ENCODE assay signal across 24 cellular contexts in the genomic region with DNA sequence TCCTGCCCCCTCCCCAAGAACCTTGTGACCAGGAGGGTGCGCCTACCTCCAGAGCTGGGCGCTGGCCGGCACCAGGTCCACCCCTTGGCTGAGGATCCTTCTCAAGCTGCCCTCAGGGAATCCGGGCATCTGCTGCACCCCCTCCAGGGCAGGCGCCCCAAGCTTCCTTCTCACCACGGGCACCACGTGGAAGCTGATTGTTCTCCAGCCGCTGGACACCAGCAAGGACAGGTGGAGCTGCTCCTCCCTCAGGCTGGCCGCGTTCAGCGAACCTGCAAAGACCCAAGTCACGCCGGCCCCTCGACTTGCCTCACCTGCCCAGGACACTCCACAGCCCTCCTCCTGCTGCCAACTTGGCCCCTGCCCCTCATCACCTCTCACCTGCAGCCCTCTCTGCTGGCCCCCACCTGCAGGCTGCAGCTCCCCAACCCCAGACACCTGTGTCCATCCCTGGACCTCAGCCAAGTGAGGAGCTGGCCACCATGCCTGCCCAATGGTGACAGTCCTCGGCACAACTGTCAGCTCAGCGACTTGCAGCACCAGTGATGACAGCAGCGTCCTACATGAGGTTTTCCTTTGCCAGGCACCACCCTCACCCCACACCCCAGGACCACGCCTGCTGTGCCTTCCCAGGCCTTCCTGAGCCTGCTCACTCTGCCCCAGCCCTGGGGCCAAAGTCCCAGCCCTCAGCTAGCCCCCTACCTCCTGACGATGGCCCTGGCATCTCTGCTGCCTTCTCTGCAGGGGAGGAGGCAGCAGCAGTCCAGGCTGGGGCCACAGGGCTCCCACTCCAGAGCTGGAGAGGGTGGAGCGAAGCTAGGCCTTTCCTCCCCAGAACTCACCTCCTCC. TPM values are rescaled to one million over a fixed set of nuclear protein-coding genes. Genes with fewer than 3 reads are reported as not detected.
DNase-seq lines count a peak whose midpoint lies in the region; ATAC-seq lines count a peak whose summit lies in the region.
"Had no signal": no experiment of that assay in that cellular context is flagged by ENCODE, and none has a peak within 500 bp of the region (broad histone marks: within the 10 kb centered on the region; RNA-seq: fewer than 3 reads in every experiment).

No MANE protein-coding gene starts in this region.

- no peak overlapping the region for H2AFZ ChIP-seq in neuronal stem cell (ENCODE audit: low read length)

- peak overlapping the region; percentile 76 for H3K18ac ChIP-seq in neuronal stem cell (ENCODE audit: low read length)

- 74% methylated on average over 20 of the region's 20 CpGs for WGBS in right cardiac atrium
- WGBS in esophagus, 2 donors, result 75 to 79% methylated on average over 20 of the region's 20 CpGs
- WGBS in neuronal stem cell (ENCODE audit: extremely low coverage in 2 of 2, insufficient read length in 2 of 2, insufficient replicate concordance in 1 of 2), 2 donors, result no CpG with 5 or more reads among the region's 20 CpGs

- DNase-seq in right cardiac atrium (peak; percentile 4 to 47 (median 37)), cardiac septum (ENCODE audit: low spot score) (no peak), neuronal stem cell (ENCODE audit: low spot score) (no peak), SW 1271 (lab: John Stamatoyannopoulos, UW) (no peak), H4 (ENCODE audit: low spot score) (no peak)
- no peak for DNase-seq in stimulated activated CD4-positive, alpha-beta T cell treated with anti-CD3 and anti-CD28 coated beads, Interleukin-4, amount 100 ng/mL, for 1 hour
- DNase-seq: CD4-positive, CD25-positive, alpha-beta regulatory T cell; DMS153; DND-41; H9; HFFc6; IMR-90; NCI-H1048; NCI-H1436; NCI-H1930; NCI-H2107; NCI-H524 treated with DMSO at 0.1 percent for 48 hours; NCI-H774 had no signal

- peak overlapping the region; percentile 73 for H2BK12ac ChIP-seq in neuronal stem cell (ENCODE audit: low read length)

- no peak overlapping the region for H4K91ac ChIP-seq in neuronal stem cell (ENCODE audit: low read depth, low read length, poor library complexity)

- H2AK5ac ChIP-seq in neuronal stem cell (ENCODE audit: low read depth, low read length), result peak overlapping the region; percentile 88

- H3K79me1 ChIP-seq in neuronal stem cell (ENCODE audit: low read depth, low read length), result no peaks in the 10 kb centered on the region

- H3K27ac ChIP-seq in right cardiac atrium (ENCODE audit: low read length), result no peak overlapping the region
- H3K27ac ChIP-seq in esophagus (ENCODE audit: low read depth in 2 of 2, low read length in 1 of 2), result peak overlapping the region; percentile 44 to 81
- no peak overlapping the region for H3K27ac ChIP-seq in neuronal stem cell (replicated peaks; ENCODE audit: low read length)
- H3K27ac ChIP-seq: BLaER1, RWPE1 had no signal

- intact Hi-C loops in right cardiac atrium (cut with DNase I), result no loop called here
- intact Hi-C loops in cardiac septum (cut with DNase I), result no loop called here

- H3K36me3 ChIP-seq in esophagus (ENCODE audit: control insufficient read depth in 2 of 2, insufficient read depth in 2 of 2, low read length in 1 of 2) (peaks cover 0 to 32% of the 10 kb centered on the region in 2 donors), neuronal stem cell (replicated peaks in 1 of 2; ENCODE audit: control insufficient read depth in 2 of 2, insufficient read depth in 2 of 2, low read length in 2 of 2) (no peaks in the 10 kb centered on the region)
- H3K36me3 ChIP-seq: BLaER1 had no signal

- H3K4me3 ChIP-seq in right cardiac atrium (ENCODE audit: low read length) (no peak overlapping the region), esophagus (ENCODE audit: low read depth in 1 of 2, low read length in 2 of 2) (peak overlapping the region; percentile 38 to 82), neuronal stem cell (ENCODE audit: low read length in 2 of 2) (no peak overlapping the region)
- H3K4me3 ChIP-seq: BLaER1 had no signal

- H4K8ac ChIP-seq in neuronal stem cell (ENCODE audit: low read depth, low read length), result no peak overlapping the region

- no peak overlapping the region for H3K14ac ChIP-seq in neuronal stem cell (ENCODE audit: low read length)

- no peaks in the 10 kb centered on the region for H3K4me1 ChIP-seq in right cardiac atrium (ENCODE audit: control insufficient read depth, insufficient read depth, low read length)
- H3K4me1 ChIP-seq in esophagus (ENCODE audit: control insufficient read depth in 2 of 2, insufficient read depth in 2 of 2, low read length in 1 of 2), result peaks cover 6 to 38% of the 10 kb centered on the region in 2 donors
- peaks cover 0 to 2% of the 10 kb centered on the region in 2 donors for H3K4me1 ChIP-seq in neuronal stem cell (ENCODE audit: control insufficient read depth in 2 of 2, insufficient read depth in 1 of 2, low read depth in 1 of 2, low read length in 2 of 2)

- H2BK120ac ChIP-seq in neuronal stem cell (ENCODE audit: low read depth, low read length), result no peak overlapping the region

- no peak for ATAC-seq in right cardiac atrium
- ATAC-seq: Panc1 had no signal

- H3K27me3 ChIP-seq in right cardiac atrium (ENCODE audit: control insufficient read depth, insufficient read depth), result no peaks in the 10 kb centered on the region
- H3K27me3 ChIP-seq in esophagus (ENCODE audit: control insufficient read depth in 1 of 2, insufficient read depth in 2 of 2, low read length in 2 of 2), result no peaks in the 10 kb centered on the region
- peaks cover 0 to 15% (median 0%) of the 10 kb centered on the region in 3 experiments for H3K27me3 ChIP-seq in neuronal stem cell (ENCODE audit: control insufficient read depth in 3 of 3, insufficient read depth in 3 of 3, low read depth in 1 of 3, low read length in 3 of 3)
- H3K27me3 ChIP-seq: BLaER1 had no signal

- no peak overlapping the region for H2BK5ac ChIP-seq in neuronal stem cell (ENCODE audit: low read length)

- no peaks in the 10 kb centered on the region for H3K9me3 ChIP-seq in right cardiac atrium (ENCODE audit: control insufficient read depth, low read length)
- no peaks in the 10 kb centered on the region for H3K9me3 ChIP-seq in esophagus (ENCODE audit: control insufficient read depth in 2 of 2, insufficient read depth in 1 of 2, low read depth in 1 of 2, low read length in 1 of 2)
- H3K9me3 ChIP-seq in neuronal stem cell (replicated peaks in 1 of 2; ENCODE audit: control insufficient read depth in 2 of 2, insufficient read depth in 1 of 2, low read depth in 1 of 2, low read length in 2 of 2), result no peaks in the 10 kb centered on the region
- H3K9me3 ChIP-seq: BLaER1 had no signal

- no peak overlapping the region for H3K4me2 ChIP-seq in neuronal stem cell (ENCODE audit: insufficient read depth, low read length, poor library complexity, severe bottlenecking)
- H3K4me2 ChIP-seq: BLaER1 had no signal

- H3K4ac ChIP-seq in neuronal stem cell (ENCODE audit: low read length), result no peak overlapping the region

- H3K23ac ChIP-seq in neuronal stem cell (ENCODE audit: low read depth, low read length, poor library complexity), result peak overlapping the region; percentile 55

- H2BK15ac ChIP-seq in neuronal stem cell (ENCODE audit: low read length), result peak overlapping the region; percentile 67

- H3K9ac ChIP-seq in neuronal stem cell (ENCODE audit: low read depth, low read length, poor library complexity), result no peak overlapping the region
- H3K9ac ChIP-seq: BLaER1 had no signal

RNA-seq across cellular contexts. Expression of a gene that starts 4.2 kb away (rescaled TPM):
- total RNA-seq in right cardiac atrium (not detected), cardiac septum (not detected)
- polyA plus RNA-seq in right cardiac atrium (not detected), esophagus (100 to 1,000 TPM; 181 to 254 TPM)
- polyA plus RNA-seq in neuronal stem cell (2013, experiment 1 of 2), result not detected
- not detected for polyA plus RNA-seq in neuronal stem cell (2013, experiment 2 of 2)
- total RNA-seq in H4 (2014; rRNA removed; shearing (Covaris generic)), result not detected in 2 replicates
- total RNA-seq: CD4-positive, CD25-positive, alpha-beta regulatory T cell; HFFc6; IMR-90; SK-MEL-5 had no signal
- polyA plus RNA-seq: AG04450; CD4-positive, CD25-positive, alpha-beta regulatory T cell; IMR-90 had no signal

RNA-seq across cellular contexts. Expression of a gene that starts 14.4 kb away (rescaled TPM):
- under 1 TPM in 1 of 4 donors, not detected in 3; 0.03 TPM for total RNA-seq in right cardiac atrium
- not detected for polyA plus RNA-seq in right cardiac atrium
- not detected for total RNA-seq in cardiac septum
- under 1 TPM; 0.12 to 0.16 TPM for polyA plus RNA-seq in esophagus
- polyA plus RNA-seq in neuronal stem cell (2013, experiment 1 of 2), result not detected
- not detected for polyA plus RNA-seq in neuronal stem cell (2013, experiment 2 of 2)
- total RNA-seq in H4 (2014; rRNA removed; shearing (Covaris generic)), result not detected in 2 replicates
- total RNA-seq: CD4-positive, CD25-positive, alpha-beta regulatory T cell; H9; HFFc6; IMR-90; SK-MEL-5 had no signal
- polyA plus RNA-seq: AG04450; CD4-positive, CD25-positive, alpha-beta regulatory T cell; IMR-90 had no signal

RNA-seq across cellular contexts. Expression of a gene that starts 23.1 kb away (rescaled TPM):
- total RNA-seq in right cardiac atrium (not detected), cardiac septum (not detected)
- polyA plus RNA-seq in right cardiac atrium (0.14 TPM), esophagus (not detected)
- not detected for polyA plus RNA-seq in neuronal stem cell (2013, experiment 1 of 2)
- polyA plus RNA-seq in neuronal stem cell (2013, experiment 2 of 2), result not detected
- not detected in 2 replicates for total RNA-seq in H4 (2014; rRNA removed; shearing (Covaris generic))
- total RNA-seq: CD4-positive, CD25-positive, alpha-beta regulatory T cell; H9; HFFc6; IMR-90 had no signal
- polyA plus RNA-seq: AG04450; CD4-positive, CD25-positive, alpha-beta regulatory T cell; IMR-90 had no signal

Comparison
In these comparisons a context has a peak if more than half of its experiments do, and no peak if none do; other contexts are left out.
1. DNase-seq: peak in right cardiac atrium (3 of 3); none in cardiac septum (single experiment), neuronal stem cell (single experiment), stimulated activated CD4-positive, alpha-beta T cell treated with anti-CD3 and anti-CD28 coated beads, Interleukin-4, amount 100 ng/mL, for 1 hour (single experiment), SW 1271 (0 of 2) and H4 (single experiment).
2. H3K27ac ChIP-seq: peak in esophagus (2 of 2); none in right cardiac atrium (single experiment) and neuronal stem cell (single experiment).
3. H3K4me3 ChIP-seq: peak in esophagus (2 of 2); none in right cardiac atrium (single experiment) and neuronal stem cell (0 of 2).